1 cellular context compared by ENCODE assay signal in the genomic region with DNA sequence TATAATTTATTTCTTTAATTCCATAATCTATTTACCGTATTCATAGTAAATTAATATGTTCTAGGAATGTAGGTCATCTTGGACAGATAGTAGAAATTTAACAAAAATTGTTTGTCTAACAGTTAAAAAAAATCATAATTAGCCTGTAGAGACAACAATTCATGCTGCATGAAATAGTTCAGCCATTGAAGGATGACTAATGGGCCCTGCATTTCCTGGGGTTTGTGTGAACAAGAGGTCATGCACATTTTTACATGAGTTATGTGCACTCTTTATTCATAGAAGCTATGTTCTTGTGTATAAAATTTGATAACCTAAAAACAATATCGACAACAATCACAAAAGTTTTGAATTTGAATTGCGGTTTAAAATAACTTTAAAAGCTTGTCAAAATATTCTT.
TF ChIP-seq lines count a peak whose summit lies in the region.

No MANE protein-coding gene starts in this region.

TF ChIP-seq in IMR-90, 13 proteins besides CTCF, POLR2A, EP300 and RAD21 (continued from another document):
- TF ChIP-seq USF2 (IDR thresholded peaks at IDR 0.05; ENCODE audit: low read depth, low read length) (no peak), MAZ (IDR thresholded peaks at IDR 0.05; ENCODE audit: borderline replicate concordance, low read depth, low read length) (no peak), SMC3 (IDR thresholded peaks at IDR 0.05; ENCODE audit: low read depth, low read length) (no peak), CEBPB (IDR thresholded peaks at IDR 0.05; ENCODE audit: low read depth, low read length) (no peak)
